In genomic region chr17:32519769-32520701, GRCh38 we compare ENCODE assay signal across 8 cellular contexts. TPM values are rescaled to one million over a fixed set of nuclear protein-coding genes. Genes with fewer than 3 reads are reported as not detected.
DNase-seq lines count a peak whose midpoint lies in the region; ATAC-seq and TF ChIP-seq lines count a peak whose summit lies in the region.

No MANE protein-coding gene starts in this region.

- intact Hi-C loops in lower leg skin (cut with DNase I; ENCODE audit: low total_unique reads): no loop called here

- H3K9me3 ChIP-seq in stomach smooth muscle (ENCODE audit: control insufficient read depth in 2 of 2, low read length in 2 of 2): no peaks in the 10 kb centered on the region

- TF ChIP-seq CTCF in chondrocyte (IDR thresholded peaks at IDR 0.05) (no peak), lower leg skin (IDR thresholded peaks at IDR 0.05) (no peak)

- no peaks in the 10 kb centered on the region for H3K36me3 Mint-ChIP-seq in chondrocyte (ENCODE audit: low read depth)

- H3K27ac ChIP-seq in stomach smooth muscle (ENCODE audit: low read length): no peak overlapping the region

- no peak for TF ChIP-seq POLR2A in lower leg skin (IDR thresholded peaks at IDR 0.05)

- no peak for ATAC-seq in HG03520 (IDR thresholded peaks at IDR 0.05; ENCODE audit: unreplicated experiment)
- no peak for ATAC-seq in HG03469 (IDR thresholded peaks at IDR 0.05; ENCODE audit: unreplicated experiment)

- H3K4me3 Mint-ChIP-seq in chondrocyte (ENCODE audit: unreplicated experiment): peak overlapping the region; percentile 73

- H3K4me1 Mint-ChIP-seq in chondrocyte (ENCODE audit: low read depth): peaks cover 19% of the 10 kb centered on the region

- no peaks in the 10 kb centered on the region for H3K9me3 Mint-ChIP-seq in chondrocyte (ENCODE audit: low read depth)

- DNase-seq in activated T-cell treated with anti-CD3 and anti-CD28 coated beads for 24 hours (ENCODE audit: low read depth) (peak; percentile 30), activated T-cell treated with anti-CD3 and anti-CD28 coated beads for 4 hours (no peak), SW480 (ENCODE audit: low spot score) (peak; percentile 98), chondrocyte (ENCODE audit: low spot score) (no peak), lower leg skin (ENCODE audit: low spot score in 2 of 2) (no peak)

- WGBS in lower leg skin, 2 donors: 41 to 42% methylated on average over 20 of the region's 20 CpGs

- no peaks in the 10 kb centered on the region for H3K27me3 Mint-ChIP-seq in chondrocyte (ENCODE audit: low read depth)

- H3K36me3 ChIP-seq in stomach smooth muscle (ENCODE audit: control insufficient read depth in 2 of 2, insufficient read depth in 2 of 2, low read length in 2 of 2): no peaks in the 10 kb centered on the region

- H3K27me3 ChIP-seq in stomach smooth muscle (ENCODE audit: control insufficient read depth in 1 of 2, insufficient read depth in 2 of 2, low read length in 2 of 2): no peaks in the 10 kb centered on the region

- peaks cover 11% of the 10 kb centered on the region for H3K4me1 ChIP-seq in stomach smooth muscle (ENCODE audit: control insufficient read depth, insufficient read depth, low read length)

- peak overlapping the region; percentile 84 for H3K27ac Mint-ChIP-seq in chondrocyte (ENCODE audit: unreplicated experiment)

- H3K4me3 ChIP-seq in lower leg skin (ENCODE audit: low read depth, poor library complexity, severe bottlenecking): peak overlapping the region; percentile 5
- H3K4me3 ChIP-seq in stomach smooth muscle (ENCODE audit: low read length in 2 of 2): peak overlapping the region; percentile 57 to 69

- H3K9ac ChIP-seq in stomach smooth muscle (ENCODE audit: low read length in 2 of 2): peak overlapping the region in 1 of 2 donors; percentile 13

RNA-seq across cellular contexts. Expression of gene CDK5R1, which starts 33.2 kb away (rescaled TPM):
- total RNA-seq in chondrocyte: 1.8 to 2.3 TPM (median 2.1 TPM) in 3 replicates
- 1 to 10 TPM; 3.3 to 5.8 (median 5.0) TPM for total RNA-seq in lower leg skin

Comparison
In these comparisons a context has a peak if more than half of its experiments do, and no peak if none do; other contexts are left out.
1. DNase-seq: peak in activated T-cell treated with anti-CD3 and anti-CD28 coated beads for 24 hours (single experiment) and SW480 (single experiment); none in activated T-cell treated with anti-CD3 and anti-CD28 coated beads for 4 hours (single experiment), chondrocyte (single experiment) and lower leg skin (0 of 2).